ENCODE assay signal across 14 cellular contexts in genomic region chr17:39776267-39776666, GRCh38. TPM values are rescaled to one million over a fixed set of nuclear protein-coding genes. Genes with fewer than 3 reads are reported as not detected.
DNase-seq lines count a peak whose midpoint lies in the region; ATAC-seq and TF ChIP-seq lines count a peak whose summit lies in the region.
"Had no signal": no experiment of that assay in that cellular context is flagged by ENCODE, and none has a peak within 500 bp of the region (broad histone marks: within the 10 kb centered on the region; RNA-seq: fewer than 3 reads in every experiment).

No MANE protein-coding gene starts in this region.

- H3K4me3 ChIP-seq in CD8-positive, alpha-beta T cell (ENCODE audit: low read depth, low read length) = peak overlapping the region; percentile 50
- H3K4me3 ChIP-seq in KMS-11 (IDR thresholded peaks at IDR 0.05; ENCODE audit: insufficient read depth, low read depth, low read length) (no peak overlapping the region), hepatocyte (no peak overlapping the region)
- H3K4me3 ChIP-seq: BLaER1, HAP-1 had no signal

- H3K36me3 Mint-ChIP-seq in CD8-positive, alpha-beta T cell = peaks cover 57% of the 10 kb centered on the region
- H3K36me3 Mint-ChIP-seq in activated naive CD4-positive, alpha-beta T cell treated with anti-CD3 and anti-CD28 coated beads, Interleukin-2, amount 50 U/mL, for 24 hours = peaks cover 32% of the 10 kb centered on the region
- H3K36me3 Mint-ChIP-seq in natural killer cell = peaks cover 5% of the 10 kb centered on the region

- ATAC-seq in CD8-positive, alpha-beta T cell = peak; percentile 38
- ATAC-seq in natural killer cell = peak in 2 of 3 donors; percentile 31 to 34

- peak in 2 of 7 experiments; percentile 33 to 39 for DNase-seq in CD8-positive, alpha-beta T cell
- no peak for DNase-seq in natural killer cell
- no peak for DNase-seq in HuH-7 (ENCODE audit: low spot score)
- DNase-seq in dedifferentiated amniotic fluid mesenchymal stem cell (ENCODE audit: extremely low spot score) = no peak
- DNase-seq in hepatocyte (ENCODE audit: low spot score) = no peak
- no peak for DNase-seq in stimulated activated naive CD4-positive, alpha-beta T cell treated with Interleukin-2 at 50 U/mL for 16 hours (lab: John Stamatoyannopoulos, UW)
- DNase-seq: amygdala, NCI-H2171 treated with DMSO at 0.1 percent for 48 hours had no signal

- peak overlapping the region; percentile 57 for H3K9ac ChIP-seq in KMS-11
- H3K9ac ChIP-seq: BLaER1 had no signal

- no peaks in the 10 kb centered on the region for H3K36me3 ChIP-seq in CD8-positive, alpha-beta T cell (ENCODE audit: insufficient read depth, low read length)
- peaks cover 6% of the 10 kb centered on the region; the same call in 1 of the 2 replicates for H3K36me3 ChIP-seq in KMS-11 (ENCODE audit: insufficient read depth)
- H3K36me3 ChIP-seq in hepatocyte (replicated peaks; ENCODE audit: insufficient read depth, low read depth) = no peaks in the 10 kb centered on the region
- H3K36me3 ChIP-seq: BLaER1, HAP-1 had no signal

- H4K20me1 ChIP-seq in KMS-11 (ENCODE audit: insufficient read depth) (no peaks in the 10 kb centered on the region), hepatocyte (ENCODE audit: insufficient read depth, poor library complexity, severe bottlenecking) (no peaks in the 10 kb centered on the region)
- H4K20me1 ChIP-seq: BLaER1 had no signal

- POLR2A ChIA-PET in CD8-positive, alpha-beta T cell (lab: Charles Lee) = interaction anchor here (0.6 to 4.4 kb wide), 13 partner anchors 14 to 204 kb away, joined by 3 to 39 read pairs (median 4); partner anchors contain the start of gene PSMD3

- TF ChIP-seq CTCF in CD8-positive, alpha-beta T cell (IDR thresholded peaks at IDR 0.05) = no peak
- TF ChIP-seq CTCF in KMS-11 (conservative IDR thresholded peaks at IDR 0.05; ENCODE audit: low read depth, low read length) (no peak), natural killer cell (IDR thresholded peaks at IDR 0.05) (no peak), hepatocyte (IDR thresholded peaks at IDR 0.05; ENCODE audit: poor library complexity) (no peak)

- H3K27ac ChIP-seq in CD8-positive, alpha-beta T cell (ENCODE audit: low read depth, low read length) = peak overlapping the region; percentile 52
- H3K27ac ChIP-seq in KMS-11 = peak overlapping the region; percentile 89
- no peak overlapping the region for H3K27ac ChIP-seq in hepatocyte
- H3K27ac ChIP-seq: BLaER1, HL-60 had no signal

- peak overlapping the region; percentile 98 for H3K4me2 ChIP-seq in KMS-11
- no peak overlapping the region for H3K4me2 ChIP-seq in hepatocyte
- H3K4me2 ChIP-seq: BLaER1 had no signal

- CTCF ChIA-PET in CD8-positive, alpha-beta T cell (lab: Charles Lee) = interaction anchor here (0.6 to 3.8 kb wide), 11 partner anchors 10 to 155 kb away, joined by 3 to 19 read pairs (median 4); no protein-coding TSS in a partner anchor

- peaks cover 84% of the 10 kb centered on the region for H3K4me1 Mint-ChIP-seq in CD8-positive, alpha-beta T cell (ENCODE audit: low read depth)
- H3K4me1 Mint-ChIP-seq in activated naive CD4-positive, alpha-beta T cell treated with anti-CD3 and anti-CD28 coated beads, Interleukin-2, amount 50 U/mL, for 24 hours = peaks cover 88% of the 10 kb centered on the region
- peaks cover 77 to 84% of the 10 kb centered on the region in 2 donors for H3K4me1 Mint-ChIP-seq in natural killer cell

- H3K9me3 Mint-ChIP-seq in CD8-positive, alpha-beta T cell = no peaks in the 10 kb centered on the region
- no peaks in the 10 kb centered on the region for H3K9me3 Mint-ChIP-seq in activated naive CD4-positive, alpha-beta T cell treated with anti-CD3 and anti-CD28 coated beads, Interleukin-2, amount 50 U/mL, for 24 hours
- no peaks in the 10 kb centered on the region for H3K9me3 Mint-ChIP-seq in natural killer cell
- H3K9me3 Mint-ChIP-seq: dendritic cell treated with granulocyte-macrophage colony-stimulating factor and Interleukin-4, amounts not matched to agents 40 ng/mL and 50 ng/mL, for 4 days had no signal

- peaks cover 85% of the 10 kb centered on the region for H3K79me2 ChIP-seq in KMS-11 (ENCODE audit: insufficient read depth, low read depth)
- H3K79me2 ChIP-seq in hepatocyte = no peaks in the 10 kb centered on the region

- H2AFZ ChIP-seq in KMS-11 (ENCODE audit: low read depth) (no peak overlapping the region), hepatocyte (no peak overlapping the region)

- peaks cover 87% of the 10 kb centered on the region for H3K4me1 ChIP-seq in CD8-positive, alpha-beta T cell (ENCODE audit: insufficient read depth, low read length)
- H3K4me1 ChIP-seq in KMS-11 (ENCODE audit: low read depth, poor library complexity, severe bottlenecking) = peaks cover 100% of the 10 kb centered on the region
- H3K4me1 ChIP-seq in hepatocyte (ENCODE audit: insufficient read depth) = no peaks in the 10 kb centered on the region

- no peaks in the 10 kb centered on the region for H3K27me3 Mint-ChIP-seq in CD8-positive, alpha-beta T cell (ENCODE audit: low read depth)
- H3K27me3 Mint-ChIP-seq in activated naive CD4-positive, alpha-beta T cell treated with anti-CD3 and anti-CD28 coated beads, Interleukin-2, amount 50 U/mL, for 24 hours = no peaks in the 10 kb centered on the region
- no peaks in the 10 kb centered on the region for H3K27me3 Mint-ChIP-seq in natural killer cell (ENCODE audit: low read depth in 2 of 2)

- no peaks in the 10 kb centered on the region for H3K9me3 ChIP-seq in CD8-positive, alpha-beta T cell (ENCODE audit: low read length)
- H3K9me3 ChIP-seq in hepatocyte (ENCODE audit: low read depth) = no peaks in the 10 kb centered on the region
- H3K9me3 ChIP-seq: BLaER1, HAP-1 had no signal

- H3K9me2 ChIP-seq in hepatocyte (replicated peaks; ENCODE audit: insufficient read depth) = no peaks in the 10 kb centered on the region

- peak overlapping the region; percentile 97 for H3K27ac Mint-ChIP-seq in CD8-positive, alpha-beta T cell
- H3K27ac Mint-ChIP-seq in activated naive CD4-positive, alpha-beta T cell treated with anti-CD3 and anti-CD28 coated beads, Interleukin-2, amount 50 U/mL, for 24 hours = peak overlapping the region; percentile 93
- peak overlapping the region; percentile 94 to 98 for H3K27ac Mint-ChIP-seq in natural killer cell
- H3K27ac Mint-ChIP-seq: dendritic cell treated with granulocyte-macrophage colony-stimulating factor and Interleukin-4, amounts not matched to agents 40 ng/mL and 50 ng/mL, for 4 days had no signal

- H3K4me3 Mint-ChIP-seq in CD8-positive, alpha-beta T cell = peak overlapping the region; percentile 89
- peak overlapping the region; percentile 90 for H3K4me3 Mint-ChIP-seq in activated naive CD4-positive, alpha-beta T cell treated with anti-CD3 and anti-CD28 coated beads, Interleukin-2, amount 50 U/mL, for 24 hours
- peak overlapping the region; percentile 97 for H3K4me3 Mint-ChIP-seq in natural killer cell
- H3K4me3 Mint-ChIP-seq: dendritic cell treated with granulocyte-macrophage colony-stimulating factor and Interleukin-4, amounts not matched to agents 40 ng/mL and 50 ng/mL, for 4 days had no signal

- no peaks in the 10 kb centered on the region for H3K27me3 ChIP-seq in CD8-positive, alpha-beta T cell (ENCODE audit: insufficient read depth, low read length)
- H3K27me3 ChIP-seq in KMS-11 (ENCODE audit: insufficient read depth, low read depth) (no peaks in the 10 kb centered on the region), hepatocyte (no peaks in the 10 kb centered on the region)
- H3K27me3 ChIP-seq: BLaER1 had no signal

- intact Hi-C loops in CD8-positive, alpha-beta T cell (cut with DNase I, micrococcal nuclease) = loop anchor here (2.0 to 10.0 kb wide), 4 partner anchors 86 to 539 kb away; partner anchors contain the start of genes IKZF3 (in 2 of the 2), LRRC3C (in 1 of the 2) and ORMDL3 (in 1 of the 2)
- intact Hi-C loops in natural killer cell (cut with micrococcal nuclease) = loop anchor here (1.0 to 10.0 kb wide), 2 partner anchors 9 to 329 kb away; partner anchors contain the start of gene NR1D1

RNA-seq across cellular contexts. Expression of gene GRB7, which starts 38.5 kb away (rescaled TPM):
- total RNA-seq in CD8-positive, alpha-beta T cell = not detected
- total RNA-seq in natural killer cell (under 1 TPM in 1 of 3 donors, not detected in 2; 0.27 TPM), hepatocyte (19.0 and 22.8 TPM in 2 replicates)
- 29.4 and 29.7 TPM in 2 replicates for polyA plus RNA-seq in hepatocyte

RNA-seq across cellular contexts. Expression of gene MIEN1, which starts 45.9 kb away (rescaled TPM):
- total RNA-seq in CD8-positive, alpha-beta T cell = 10 to 100 TPM; 29.5 to 30.1 TPM
- 10 to 100 TPM; 48.8 to 55.2 (median 51.6) TPM for total RNA-seq in natural killer cell
- total RNA-seq in hepatocyte = 37.2 and 72.6 TPM in 2 replicates
- 129 and 133 TPM in 2 replicates for polyA plus RNA-seq in hepatocyte

Comparison
In these comparisons a context has a peak if more than half of its experiments do, and no peak if none do; other contexts are left out.
1. RNA of gene GRB7, which starts 38.5 kb away (total RNA-seq): 19.0 to 22.8 TPM in hepatocyte; not detected in CD8-positive, alpha-beta T cell and 0.27 TPM in natural killer cell; every median in the first group is over 10 times any median in the second.
2. Peak in every context shown above with its lines, with median percentiles within 50 percentile points of each other: H3K27ac Mint-ChIP-seq and H3K4me3 Mint-ChIP-seq.